In the genomic region with DNA sequence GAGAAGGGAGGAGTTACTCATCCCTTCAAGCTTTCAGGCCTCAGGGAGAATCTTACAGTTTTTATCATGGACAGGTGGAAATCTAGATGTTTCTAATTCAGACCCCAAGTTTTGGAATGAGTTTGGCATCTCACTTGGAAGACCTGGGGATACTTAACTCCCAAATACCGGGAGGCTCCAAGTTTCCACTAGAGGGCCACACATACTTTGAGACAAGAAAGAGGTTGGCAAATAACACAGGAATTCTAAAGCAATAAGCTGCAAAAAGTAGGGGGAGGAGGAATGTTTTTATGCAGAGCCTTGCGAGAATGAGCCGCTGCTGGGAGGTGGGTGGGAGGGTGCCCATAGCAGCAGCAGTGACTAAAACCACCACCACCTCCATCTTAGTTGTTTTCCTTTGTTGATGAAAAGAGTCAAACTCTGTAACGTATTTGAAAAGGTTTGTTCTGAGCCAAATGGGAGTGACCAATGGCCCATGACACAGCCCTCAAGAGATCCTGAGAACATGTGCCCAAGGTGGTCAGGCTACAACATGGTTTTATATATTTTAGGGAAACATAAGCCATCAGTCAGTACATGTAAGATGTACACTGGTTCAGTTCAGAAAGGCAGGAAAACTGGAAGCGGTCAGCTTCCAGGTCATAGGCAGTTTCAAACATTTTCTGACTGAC, we compare ENCODE assay signal across 1 cellular context.
TF ChIP-seq lines count a peak whose summit lies in the region.

No MANE protein-coding gene starts in this region.

TF ChIP-seq in HepG2, 621 proteins besides CTCF, POLR2A, EP300 and RAD21:
- TF ChIP-seq PAF1 (CRISPR knock-in tag; IDR thresholded peaks at IDR 0.05) (no peak), ELF1 (CRISPR knock-in tag; IDR thresholded peaks at IDR 0.05) (no peak), ZFAT (CRISPR knock-in tag; conservative IDR thresholded peaks at IDR 0.05) (no peak), ZNF326 (CRISPR knock-in tag; IDR thresholded peaks at IDR 0.05; ENCODE audit: borderline replicate concordance) (no peak), KAT2B (IDR thresholded peaks at IDR 0.05; ENCODE audit: borderline replicate concordance, low read depth, low read length) (no peak), TEAD2 (CRISPR knock-in tag; IDR thresholded peaks at IDR 0.05) (no peak), ZKSCAN5 (CRISPR knock-in tag; IDR thresholded peaks at IDR 0.05) (no peak), SMC3 (IDR thresholded peaks at IDR 0.05; ENCODE audit: low read length) (peak; percentile 34; the same call in 1 of the 2 replicates), TEAD3 (CRISPR knock-in tag; optimal IDR thresholded peaks at IDR 0.05; ENCODE audit: borderline replicate concordance) (peak; percentile 47), NAIF1 (CRISPR knock-in tag; IDR thresholded peaks at IDR 0.05; ENCODE audit: borderline replicate concordance) (no peak), SKI (IDR thresholded peaks at IDR 0.05; ENCODE audit: partially characterized antibody) (no peak), ZSCAN21 (CRISPR knock-in tag; IDR thresholded peaks at IDR 0.05; ENCODE audit: borderline replicate concordance) (no peak), RFX1 (IDR thresholded peaks at IDR 0.05) (no peak), ZNF569 (CRISPR knock-in tag; IDR thresholded peaks at IDR 0.05; ENCODE audit: borderline replicate concordance) (no peak), NPAS2 (CRISPR knock-in tag; IDR thresholded peaks at IDR 0.05; ENCODE audit: borderline replicate concordance) (no peak), STAG1 (CRISPR knock-in tag; IDR thresholded peaks at IDR 0.05) (peak; percentile 50)
- TF ChIP-seq, protein P1, sequence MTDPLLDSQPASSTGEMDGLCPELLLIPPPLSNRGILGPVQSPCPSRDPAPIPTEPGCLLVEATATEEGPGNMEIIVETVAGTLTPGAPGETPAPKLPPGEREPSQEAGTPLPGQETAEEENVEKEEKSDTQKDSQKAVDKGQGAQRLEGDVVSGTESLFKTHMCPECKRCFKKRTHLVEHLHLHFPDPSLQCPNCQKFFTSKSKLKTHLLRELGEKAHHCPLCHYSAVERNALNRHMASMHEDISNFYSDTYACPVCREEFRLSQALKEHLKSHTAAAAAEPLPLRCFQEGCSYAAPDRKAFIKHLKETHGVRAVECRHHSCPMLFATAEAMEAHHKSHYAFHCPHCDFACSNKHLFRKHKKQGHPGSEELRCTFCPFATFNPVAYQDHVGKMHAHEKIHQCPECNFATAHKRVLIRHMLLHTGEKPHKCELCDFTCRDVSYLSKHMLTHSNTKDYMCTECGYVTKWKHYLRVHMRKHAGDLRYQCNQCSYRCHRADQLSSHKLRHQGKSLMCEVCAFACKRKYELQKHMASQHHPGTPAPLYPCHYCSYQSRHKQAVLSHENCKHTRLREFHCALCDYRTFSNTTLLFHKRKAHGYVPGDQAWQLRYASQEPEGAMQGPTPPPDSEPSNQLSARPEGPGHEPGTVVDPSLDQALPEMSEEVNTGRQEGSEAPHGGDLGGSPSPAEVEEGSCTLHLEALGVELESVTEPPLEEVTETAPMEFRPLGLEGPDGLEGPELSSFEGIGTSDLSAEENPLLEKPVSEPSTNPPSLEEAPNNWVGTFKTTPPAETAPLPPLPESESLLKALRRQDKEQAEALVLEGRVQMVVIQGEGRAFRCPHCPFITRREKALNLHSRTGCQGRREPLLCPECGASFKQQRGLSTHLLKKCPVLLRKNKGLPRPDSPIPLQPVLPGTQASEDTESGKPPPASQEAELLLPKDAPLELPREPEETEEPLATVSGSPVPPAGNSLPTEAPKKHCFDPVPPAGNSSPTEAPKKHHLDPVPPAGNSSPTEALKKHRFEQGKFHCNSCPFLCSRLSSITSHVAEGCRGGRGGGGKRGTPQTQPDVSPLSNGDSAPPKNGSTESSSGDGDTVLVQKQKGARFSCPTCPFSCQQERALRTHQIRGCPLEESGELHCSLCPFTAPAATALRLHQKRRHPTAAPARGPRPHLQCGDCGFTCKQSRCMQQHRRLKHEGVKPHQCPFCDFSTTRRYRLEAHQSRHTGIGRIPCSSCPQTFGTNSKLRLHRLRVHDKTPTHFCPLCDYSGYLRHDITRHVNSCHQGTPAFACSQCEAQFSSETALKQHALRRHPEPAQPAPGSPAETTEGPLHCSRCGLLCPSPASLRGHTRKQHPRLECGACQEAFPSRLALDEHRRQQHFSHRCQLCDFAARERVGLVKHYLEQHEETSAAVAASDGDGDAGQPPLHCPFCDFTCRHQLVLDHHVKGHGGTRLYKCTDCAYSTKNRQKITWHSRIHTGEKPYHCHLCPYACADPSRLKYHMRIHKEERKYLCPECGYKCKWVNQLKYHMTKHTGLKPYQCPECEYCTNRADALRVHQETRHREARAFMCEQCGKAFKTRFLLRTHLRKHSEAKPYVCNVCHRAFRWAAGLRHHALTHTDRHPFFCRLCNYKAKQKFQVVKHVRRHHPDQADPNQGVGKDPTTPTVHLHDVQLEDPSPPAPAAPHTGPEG (CRISPR knock-in tag; IDR thresholded peaks at IDR 0.05), result no peak
- TF ChIP-seq, protein P2, sequence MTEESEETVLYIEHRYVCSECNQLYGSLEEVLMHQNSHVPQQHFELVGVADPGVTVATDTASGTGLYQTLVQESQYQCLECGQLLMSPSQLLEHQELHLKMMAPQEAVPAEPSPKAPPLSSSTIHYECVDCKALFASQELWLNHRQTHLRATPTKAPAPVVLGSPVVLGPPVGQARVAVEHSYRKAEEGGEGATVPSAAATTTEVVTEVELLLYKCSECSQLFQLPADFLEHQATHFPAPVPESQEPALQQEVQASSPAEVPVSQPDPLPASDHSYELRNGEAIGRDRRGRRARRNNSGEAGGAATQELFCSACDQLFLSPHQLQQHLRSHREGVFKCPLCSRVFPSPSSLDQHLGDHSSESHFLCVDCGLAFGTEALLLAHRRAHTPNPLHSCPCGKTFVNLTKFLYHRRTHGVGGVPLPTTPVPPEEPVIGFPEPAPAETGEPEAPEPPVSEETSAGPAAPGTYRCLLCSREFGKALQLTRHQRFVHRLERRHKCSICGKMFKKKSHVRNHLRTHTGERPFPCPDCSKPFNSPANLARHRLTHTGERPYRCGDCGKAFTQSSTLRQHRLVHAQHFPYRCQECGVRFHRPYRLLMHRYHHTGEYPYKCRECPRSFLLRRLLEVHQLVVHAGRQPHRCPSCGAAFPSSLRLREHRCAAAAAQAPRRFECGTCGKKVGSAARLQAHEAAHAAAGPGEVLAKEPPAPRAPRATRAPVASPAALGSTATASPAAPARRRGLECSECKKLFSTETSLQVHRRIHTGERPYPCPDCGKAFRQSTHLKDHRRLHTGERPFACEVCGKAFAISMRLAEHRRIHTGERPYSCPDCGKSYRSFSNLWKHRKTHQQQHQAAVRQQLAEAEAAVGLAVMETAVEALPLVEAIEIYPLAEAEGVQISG (CRISPR knock-in tag; IDR thresholded peaks at IDR 0.05), result no peak
- TF ChIP-seq, protein P3, sequence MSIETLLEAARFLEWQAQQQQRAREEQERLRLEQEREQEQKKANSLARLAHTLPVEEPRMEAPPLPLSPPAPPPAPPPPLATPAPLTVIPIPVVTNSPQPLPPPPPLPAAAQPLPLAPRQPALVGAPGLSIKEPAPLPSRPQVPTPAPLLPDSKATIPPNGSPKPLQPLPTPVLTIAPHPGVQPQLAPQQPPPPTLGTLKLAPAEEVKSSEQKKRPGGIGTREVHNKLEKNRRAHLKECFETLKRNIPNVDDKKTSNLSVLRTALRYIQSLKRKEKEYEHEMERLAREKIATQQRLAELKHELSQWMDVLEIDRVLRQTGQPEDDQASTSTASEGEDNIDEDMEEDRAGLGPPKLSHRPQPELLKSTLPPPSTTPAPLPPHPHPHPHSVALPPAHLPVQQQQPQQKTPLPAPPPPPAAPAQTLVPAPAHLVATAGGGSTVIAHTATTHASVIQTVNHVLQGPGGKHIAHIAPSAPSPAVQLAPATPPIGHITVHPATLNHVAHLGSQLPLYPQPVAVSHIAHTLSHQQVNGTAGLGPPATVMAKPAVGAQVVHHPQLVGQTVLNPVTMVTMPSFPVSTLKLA (IDR thresholded peaks at IDR 0.05), result no peak
- TF ChIP-seq, protein P4, sequence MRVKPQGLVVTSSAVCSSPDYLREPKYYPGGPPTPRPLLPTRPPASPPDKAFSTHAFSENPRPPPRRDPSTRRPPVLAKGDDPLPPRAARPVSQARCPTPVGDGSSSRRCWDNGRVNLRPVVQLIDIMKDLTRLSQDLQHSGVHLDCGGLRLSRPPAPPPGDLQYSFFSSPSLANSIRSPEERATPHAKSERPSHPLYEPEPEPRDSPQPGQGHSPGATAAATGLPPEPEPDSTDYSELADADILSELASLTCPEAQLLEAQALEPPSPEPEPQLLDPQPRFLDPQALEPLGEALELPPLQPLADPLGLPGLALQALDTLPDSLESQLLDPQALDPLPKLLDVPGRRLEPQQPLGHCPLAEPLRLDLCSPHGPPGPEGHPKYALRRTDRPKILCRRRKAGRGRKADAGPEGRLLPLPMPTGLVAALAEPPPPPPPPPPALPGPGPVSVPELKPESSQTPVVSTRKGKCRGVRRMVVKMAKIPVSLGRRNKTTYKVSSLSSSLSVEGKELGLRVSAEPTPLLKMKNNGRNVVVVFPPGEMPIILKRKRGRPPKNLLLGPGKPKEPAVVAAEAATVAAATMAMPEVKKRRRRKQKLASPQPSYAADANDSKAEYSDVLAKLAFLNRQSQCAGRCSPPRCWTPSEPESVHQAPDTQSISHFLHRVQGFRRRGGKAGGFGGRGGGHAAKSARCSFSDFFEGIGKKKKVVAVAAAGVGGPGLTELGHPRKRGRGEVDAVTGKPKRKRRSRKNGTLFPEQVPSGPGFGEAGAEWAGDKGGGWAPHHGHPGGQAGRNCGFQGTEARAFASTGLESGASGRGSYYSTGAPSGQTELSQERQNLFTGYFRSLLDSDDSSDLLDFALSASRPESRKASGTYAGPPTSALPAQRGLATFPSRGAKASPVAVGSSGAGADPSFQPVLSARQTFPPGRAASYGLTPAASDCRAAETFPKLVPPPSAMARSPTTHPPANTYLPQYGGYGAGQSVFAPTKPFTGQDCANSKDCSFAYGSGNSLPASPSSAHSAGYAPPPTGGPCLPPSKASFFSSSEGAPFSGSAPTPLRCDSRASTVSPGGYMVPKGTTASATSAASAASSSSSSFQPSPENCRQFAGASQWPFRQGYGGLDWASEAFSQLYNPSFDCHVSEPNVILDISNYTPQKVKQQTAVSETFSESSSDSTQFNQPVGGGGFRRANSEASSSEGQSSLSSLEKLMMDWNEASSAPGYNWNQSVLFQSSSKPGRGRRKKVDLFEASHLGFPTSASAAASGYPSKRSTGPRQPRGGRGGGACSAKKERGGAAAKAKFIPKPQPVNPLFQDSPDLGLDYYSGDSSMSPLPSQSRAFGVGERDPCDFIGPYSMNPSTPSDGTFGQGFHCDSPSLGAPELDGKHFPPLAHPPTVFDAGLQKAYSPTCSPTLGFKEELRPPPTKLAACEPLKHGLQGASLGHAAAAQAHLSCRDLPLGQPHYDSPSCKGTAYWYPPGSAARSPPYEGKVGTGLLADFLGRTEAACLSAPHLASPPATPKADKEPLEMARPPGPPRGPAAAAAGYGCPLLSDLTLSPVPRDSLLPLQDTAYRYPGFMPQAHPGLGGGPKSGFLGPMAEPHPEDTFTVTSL (CRISPR knock-in tag; IDR thresholded peaks at IDR 0.05; ENCODE audit: borderline replicate concordance), result no peak
